ENCODE assay signal across 29 cellular contexts in the genomic region with DNA sequence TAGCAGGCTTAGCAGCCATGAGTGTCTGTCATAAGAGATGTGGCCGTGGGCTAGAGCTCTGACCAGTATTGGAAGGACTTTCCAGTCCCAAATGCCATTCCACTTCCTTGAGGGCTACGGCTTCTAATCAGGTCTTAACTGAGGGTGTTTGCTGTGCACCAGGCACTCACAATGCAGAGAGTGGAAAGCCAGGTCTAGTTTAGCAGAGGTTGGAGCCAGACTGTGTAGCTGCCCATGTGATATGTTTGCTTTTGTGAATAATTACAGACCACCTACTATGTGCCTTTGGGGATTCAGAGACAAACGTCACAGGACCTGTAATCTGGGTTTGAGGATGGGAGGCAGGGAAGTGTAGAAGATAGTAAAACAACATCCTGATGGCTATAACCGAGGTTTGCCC.
"Had no signal": no experiment of that assay in that cellular context is flagged by ENCODE, and none has a peak within 500 bp of the region (broad histone marks: within the 10 kb centered on the region; RNA-seq: fewer than 3 reads in every experiment).

No MANE protein-coding gene starts in this region.

- H3K9me3 Mint-ChIP-seq: mesothelial cell of epicardium; nephron; neural progenitor cell; stimulated activated effector memory CD8-positive, alpha-beta T cell treated with anti-CD3 and anti-CD28 coated beads, Interleukin-12 subunit alpha, Interleukin-12 subunit beta, amount 100 ng/mL, for 72 hours; stimulated activated naive CD8-positive, alpha-beta T cell treated with anti-CD3 and anti-CD28 coated beads, Interleukin-15, Interleukin-2, amounts not matched to agents 100 ng/mL and 50 ng/mL, for 24 hours had no signal

- H3K9me3 ChIP-seq: gastrocnemius medialis, heart left ventricle, mucosa of descending colon, ovary, psoas muscle, sigmoid colon, thoracic aorta, tibial nerve, upper lobe of right lung, uterus had no signal

- H3K4me3 ChIP-seq: dorsolateral prefrontal cortex, gastrocnemius medialis, heart left ventricle, hepatocyte, lung, mucosa of descending colon, neural progenitor cell, ovary, psoas muscle, sigmoid colon, thoracic aorta, tibial nerve, upper lobe of right lung, uterus had no signal

- H3K79me2 ChIP-seq: hepatocyte had no signal

- H3K4me3 Mint-ChIP-seq: mesothelial cell of epicardium; naive thymus-derived CD4-positive, alpha-beta T cell; nephron; neural progenitor cell; stimulated activated effector memory CD8-positive, alpha-beta T cell treated with anti-CD3 and anti-CD28 coated beads, Interleukin-12 subunit alpha, Interleukin-12 subunit beta, amount 100 ng/mL, for 72 hours; stimulated activated naive CD8-positive, alpha-beta T cell treated with anti-CD3 and anti-CD28 coated beads, Interleukin-15, Interleukin-2, amounts not matched to agents 100 ng/mL and 50 ng/mL, for 24 hours had no signal

- H3K9ac ChIP-seq: neural progenitor cell had no signal

- H3K27me3 Mint-ChIP-seq: stimulated activated naive CD8-positive, alpha-beta T cell treated with anti-CD3 and anti-CD28 coated beads, Interleukin-15, Interleukin-2, amounts not matched to agents 100 ng/mL and 50 ng/mL, for 24 hours had no signal

- FAIRE-seq: kidney had no signal

- H3K27ac Mint-ChIP-seq: mesothelial cell of epicardium; naive thymus-derived CD4-positive, alpha-beta T cell; nephron; neural progenitor cell; stimulated activated effector memory CD8-positive, alpha-beta T cell treated with anti-CD3 and anti-CD28 coated beads, Interleukin-12 subunit alpha, Interleukin-12 subunit beta, amount 100 ng/mL, for 72 hours; stimulated activated naive CD8-positive, alpha-beta T cell treated with anti-CD3 and anti-CD28 coated beads, Interleukin-15, Interleukin-2, amounts not matched to agents 100 ng/mL and 50 ng/mL, for 24 hours had no signal

- DNase-seq: dorsolateral prefrontal cortex; effector CD4-positive, alpha-beta T cell; foreskin fibroblast; gastrocnemius medialis; heart left ventricle; kidney; mesenchymal stem cell; mucosa of descending colon; naive thymus-derived CD4-positive, alpha-beta T cell; nucleus accumbens; ovary; posterior cingulate gyrus; psoas muscle; right cardiac atrium; sigmoid colon; stimulated activated CD4-positive, alpha-beta T cell treated with anti-CD3 and anti-CD28 coated beads, Interleukin-2, amount 100 ng/mL, for 24 hours; stimulated activated CD4-positive, alpha-beta T cell treated with anti-CD3 and anti-CD28 coated beads, Interleukin-4, amount 100 ng/mL, for 24 hours; upper lobe of right lung; uterus had no signal

- H3K4me1 Mint-ChIP-seq: mesothelial cell of epicardium; nephron; neural progenitor cell; stimulated activated effector memory CD8-positive, alpha-beta T cell treated with anti-CD3 and anti-CD28 coated beads, Interleukin-12 subunit alpha, Interleukin-12 subunit beta, amount 100 ng/mL, for 72 hours had no signal

- H2AFZ ChIP-seq: hepatocyte, neural progenitor cell had no signal

- H3K27ac ChIP-seq: dorsolateral prefrontal cortex, gastrocnemius medialis, heart left ventricle, hepatocyte, neural progenitor cell, ovary, psoas muscle, sigmoid colon, thoracic aorta, tibial nerve, upper lobe of right lung, uterus had no signal

- ATAC-seq: gastrocnemius medialis; heart left ventricle; left lobe of liver; mucosa of descending colon; naive thymus-derived CD4-positive, alpha-beta T cell; psoas muscle; right cardiac atrium; stimulated activated effector memory CD8-positive, alpha-beta T cell treated with anti-CD3 and anti-CD28 coated beads, Interleukin-12 subunit alpha, Interleukin-12 subunit beta, amount 100 ng/mL, for 72 hours; upper lobe of right lung had no signal

- H3K27me3 ChIP-seq: gastrocnemius medialis, heart left ventricle, neural progenitor cell, ovary, sigmoid colon, tibial nerve, upper lobe of right lung, uterus had no signal

- H3K36me3 Mint-ChIP-seq: mesothelial cell of epicardium; neural progenitor cell; stimulated activated effector memory CD8-positive, alpha-beta T cell treated with anti-CD3 and anti-CD28 coated beads, Interleukin-12 subunit alpha, Interleukin-12 subunit beta, amount 100 ng/mL, for 72 hours had no signal

- H3K4me1 ChIP-seq: gastrocnemius medialis, neural progenitor cell, psoas muscle, sigmoid colon, tibial nerve, upper lobe of right lung, uterus had no signal

- H3K36me3 ChIP-seq: gastrocnemius medialis, heart left ventricle, neural progenitor cell, ovary, sigmoid colon, thoracic aorta, tibial nerve, upper lobe of right lung, uterus had no signal

- H3K4me2 ChIP-seq: hepatocyte, neural progenitor cell had no signal
